In the genomic region with DNA sequence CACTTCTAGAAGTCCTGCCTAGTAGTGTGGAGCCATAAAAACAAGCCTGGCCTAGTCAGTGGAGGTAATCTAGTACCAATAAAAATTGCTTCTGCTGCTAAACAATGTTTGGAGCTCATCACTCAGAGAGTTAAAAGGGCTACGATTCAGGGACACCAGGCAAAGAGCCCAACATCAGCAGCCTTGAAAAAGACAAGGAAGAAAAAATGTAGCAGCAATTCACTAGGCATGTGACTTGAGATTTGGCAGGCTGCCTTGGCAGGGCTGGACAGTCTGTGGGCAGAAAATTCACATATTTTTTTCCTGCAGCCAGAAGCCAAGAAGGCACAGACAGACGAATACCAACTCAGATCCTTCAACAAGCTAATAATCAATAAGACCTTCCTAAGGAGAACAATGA, we compare ENCODE assay signal across 11 cellular contexts. TPM values are rescaled to one million over a fixed set of nuclear protein-coding genes. Genes with fewer than 3 reads are reported as not detected.
DNase-seq lines count a peak whose midpoint lies in the region; ATAC-seq and TF ChIP-seq lines count a peak whose summit lies in the region.
"Had no signal": no experiment of that assay in that cellular context is flagged by ENCODE, and none has a peak within 500 bp of the region (broad histone marks: within the 10 kb centered on the region; RNA-seq: fewer than 3 reads in every experiment).

No MANE protein-coding gene starts in this region.

- no peak overlapping the region for H3K27ac Mint-ChIP-seq in activated naive CD8-positive, alpha-beta T cell treated with anti-CD3 and anti-CD28 coated beads for 36 hours
- H3K27ac Mint-ChIP-seq: CD4-positive, CD25-positive, alpha-beta regulatory T cell; stimulated activated naive CD8-positive, alpha-beta T cell treated with anti-CD3 and anti-CD28 coated beads, Interleukin-15, amount 100 ng/mL, for 72 hours had no signal

- H3K27ac ChIP-seq in brain microvascular endothelial cell: no peak overlapping the region
- H3K27ac ChIP-seq: HL-60 had no signal

- ATAC-seq in GM18520 (IDR thresholded peaks at IDR 0.05; ENCODE audit: unreplicated experiment) (no peak), GM21367 (IDR thresholded peaks at IDR 0.05; ENCODE audit: unreplicated experiment) (no peak)
- ATAC-seq: stimulated activated naive CD8-positive, alpha-beta T cell treated with anti-CD3 and anti-CD28 coated beads, Interleukin-15, amount 100 ng/mL, for 72 hours had no signal

- no peak overlapping the region for H3K4me3 ChIP-seq in brain microvascular endothelial cell (ENCODE audit: low read depth, low read length)

- no peaks in the 10 kb centered on the region for H3K27me3 ChIP-seq in brain microvascular endothelial cell (replicated peaks)

- H3K4me1 Mint-ChIP-seq in activated naive CD8-positive, alpha-beta T cell treated with anti-CD3 and anti-CD28 coated beads for 36 hours: peaks cover 21% of the 10 kb centered on the region
- H3K4me1 Mint-ChIP-seq: CD4-positive, CD25-positive, alpha-beta regulatory T cell had no signal

- H3K36me3 ChIP-seq in brain microvascular endothelial cell (replicated peaks): no peaks in the 10 kb centered on the region

- no peaks in the 10 kb centered on the region for H3K27me3 Mint-ChIP-seq in activated naive CD8-positive, alpha-beta T cell treated with anti-CD3 and anti-CD28 coated beads for 36 hours
- H3K27me3 Mint-ChIP-seq: CD4-positive, CD25-positive, alpha-beta regulatory T cell; stimulated activated naive CD8-positive, alpha-beta T cell treated with anti-CD3 and anti-CD28 coated beads, Interleukin-15, amount 100 ng/mL, for 72 hours had no signal

- H3K4me3 Mint-ChIP-seq in activated naive CD8-positive, alpha-beta T cell treated with anti-CD3 and anti-CD28 coated beads for 36 hours: no peak overlapping the region
- H3K4me3 Mint-ChIP-seq: CD4-positive, CD25-positive, alpha-beta regulatory T cell; stimulated activated naive CD8-positive, alpha-beta T cell treated with anti-CD3 and anti-CD28 coated beads, Interleukin-15, amount 100 ng/mL, for 72 hours had no signal

- H3K9me3 Mint-ChIP-seq in activated naive CD8-positive, alpha-beta T cell treated with anti-CD3 and anti-CD28 coated beads for 36 hours: no peaks in the 10 kb centered on the region
- H3K9me3 Mint-ChIP-seq: CD4-positive, CD25-positive, alpha-beta regulatory T cell; stimulated activated naive CD8-positive, alpha-beta T cell treated with anti-CD3 and anti-CD28 coated beads, Interleukin-15, amount 100 ng/mL, for 72 hours had no signal

- no peaks in the 10 kb centered on the region for H3K36me3 Mint-ChIP-seq in activated naive CD8-positive, alpha-beta T cell treated with anti-CD3 and anti-CD28 coated beads for 36 hours
- H3K36me3 Mint-ChIP-seq: CD4-positive, CD25-positive, alpha-beta regulatory T cell had no signal

- no peak for TF ChIP-seq CTCF in brain microvascular endothelial cell (IDR thresholded peaks at IDR 0.05; ENCODE audit: low read depth, low read length, missing control alignments)

- peak; percentile 42 for DNase-seq in AG20443 (ENCODE audit: low spot score)
- peak; percentile 4 for DNase-seq in NCI-H69 (lab: John Stamatoyannopoulos, UW)
- DNase-seq in fibroblast of the conjunctiva (ENCODE audit: low read depth): peak; percentile 2
- peak; percentile 81 for DNase-seq in occipital lobe (lab: John Stamatoyannopoulos, UW)
- DNase-seq in activated naive CD8-positive, alpha-beta T cell treated with anti-CD3 and anti-CD28 coated beads for 36 hours: no peak
- no peak for DNase-seq in brain microvascular endothelial cell
- DNase-seq: CD4-positive, CD25-positive, alpha-beta regulatory T cell; stimulated activated naive CD8-positive, alpha-beta T cell treated with anti-CD3 and anti-CD28 coated beads, Interleukin-15, amount 100 ng/mL, for 72 hours had no signal

- in situ Hi-C loops in brain microvascular endothelial cell (cut with HindIII; ENCODE audit: low pct_ligation_motif_present, low sequenced_read_pairs): no loop called here

RNA-seq across cellular contexts. Expression of a gene that starts 47.2 kb away (rescaled TPM):
- 11.9 TPM for total RNA-seq in occipital lobe
- under 1 TPM in 1 of 2 experiments, not detected in 1; 0.10 TPM for total RNA-seq in activated naive CD8-positive, alpha-beta T cell treated with anti-CD3 and anti-CD28 coated beads for 36 hours
- total RNA-seq: CD4-positive, CD25-positive, alpha-beta regulatory T cell had no signal

Comparison
In these comparisons a context has a peak if more than half of its experiments do, and no peak if none do; other contexts are left out.
1. DNase-seq: peak in AG20443 (single experiment), NCI-H69 (single experiment), fibroblast of the conjunctiva (single experiment) and occipital lobe (single experiment); none in activated naive CD8-positive, alpha-beta T cell treated with anti-CD3 and anti-CD28 coated beads for 36 hours (single experiment) and brain microvascular endothelial cell (single experiment).
2. RNA of a gene that starts 47.2 kb away (total RNA-seq): 11.9 TPM in occipital lobe (single experiment); 0.10 TPM in activated naive CD8-positive, alpha-beta T cell treated with anti-CD3 and anti-CD28 coated beads for 36 hours; every median in the first group is over 10 times any median in the second.